1 cellular context compared by ENCODE assay signal in genomic region chr20:5749512-5750490, GRCh38.
TF ChIP-seq lines count a peak whose summit lies in the region.

A gene with protein sequence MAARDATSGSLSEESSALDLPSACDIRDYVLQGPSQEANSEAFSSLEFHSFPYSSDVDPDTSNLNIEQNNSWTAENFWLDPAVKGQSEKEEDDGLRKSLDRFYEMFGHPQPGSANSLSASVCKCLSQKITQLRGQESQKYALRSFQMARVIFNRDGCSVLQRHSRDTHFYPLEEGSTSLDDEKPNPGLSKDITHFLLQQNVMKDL (plus strand): TSS chr20:5750401. CDS start chr20:5772866, 22,465 bp downstream.

TF ChIP-seq in GM12878, 131 proteins besides CTCF, POLR2A, EP300 and RAD21 (continued from another document and continues in another):
- TF ChIP-seq BHLHE40 (IDR thresholded peaks at IDR 0.05; ENCODE audit: borderline replicate concordance in 1 of 2, low read depth in 2 of 2, low read length in 1 of 2) (no peak), EED (IDR thresholded peaks at IDR 0.05; ENCODE audit: low read depth) (no peak), BMI1 (IDR thresholded peaks at IDR 0.05; ENCODE audit: borderline replicate concordance) (no peak), STAT3 (IDR thresholded peaks at IDR 0.05; ENCODE audit: low read depth, low read length) (no peak), SIX5 (IDR thresholded peaks at IDR 0.05; ENCODE audit: low read depth, low read length, severe bottlenecking) (peak; percentile 89), CHD1 (IDR thresholded peaks at IDR 0.05; ENCODE audit: low read depth, low read length) (no peak), ZZZ3 (IDR thresholded peaks at IDR 0.05; ENCODE audit: control insufficient read depth, insufficient read length, low read depth) (no peak), EGR1 (IDR thresholded peaks at IDR 0.05; ENCODE audit: borderline replicate concordance in 1 of 2, low read depth in 2 of 2, low read length in 2 of 2) (no peak), USF2 (IDR thresholded peaks at IDR 0.05; ENCODE audit: borderline replicate concordance, low read depth, low read length) (no peak), USF1 (IDR thresholded peaks at IDR 0.05; ENCODE audit: borderline replicate concordance, extremely low read length, insufficient read depth, low read depth, low read length) (no peak), ASH2L (IDR thresholded peaks at IDR 0.05; ENCODE audit: borderline replicate concordance, low read depth) (no peak), ATF2 (IDR thresholded peaks at IDR 0.05; ENCODE audit: low read length) (no peak), BCL3 (IDR thresholded peaks at IDR 0.05; ENCODE audit: borderline replicate concordance, insufficient read depth, low read depth, low read length, poor library complexity, severe bottlenecking) (no peak), KLF5 (IDR thresholded peaks at IDR 0.05; ENCODE audit: partially characterized antibody) (no peak), POLR2AphosphoS5 (IDR thresholded peaks at IDR 0.05; ENCODE audit: low read length) (peak; percentile 74), NR2F1 (conservative IDR thresholded peaks at IDR 0.05) (no peak), KDM1A (IDR thresholded peaks at IDR 0.05; ENCODE audit: borderline replicate concordance) (no peak), ZBTB11 (CRISPR knock-in tag; IDR thresholded peaks at IDR 0.05) (no peak), NBN (IDR thresholded peaks at IDR 0.05) (0 out of 2 replicates have a peak, but pooled peaks have one; percentile 32), SRF (IDR thresholded peaks at IDR 0.05; ENCODE audit: low read depth in 2 of 2, low read length in 2 of 2) (peak; percentile 23 to 43; a peak in 2 of 4 replicates), MTA2 (IDR thresholded peaks at IDR 0.05; ENCODE audit: low read depth) (no peak), RCOR1 (conservative IDR thresholded peaks at IDR 0.05; ENCODE audit: low read depth, low read length) (no peak), FOS (IDR thresholded peaks at IDR 0.05; ENCODE audit: borderline replicate concordance, extremely low read depth, insufficient read length) (no peak), NRF1 (conservative IDR thresholded peaks at IDR 0.05; ENCODE audit: low read depth, low read length) (no peak), BCLAF1 (IDR thresholded peaks at IDR 0.05) (no peak), KAT2A (conservative IDR thresholded peaks at IDR 0.05; ENCODE audit: control insufficient read depth, low read depth, low read length) (no peak), ZNF24 (IDR thresholded peaks at IDR 0.05) (no peak), PBX3 (IDR thresholded peaks at IDR 0.05; ENCODE audit: insufficient replicate concordance, low read depth, low read length) (no peak)
- TF ChIP-seq, protein P1, sequence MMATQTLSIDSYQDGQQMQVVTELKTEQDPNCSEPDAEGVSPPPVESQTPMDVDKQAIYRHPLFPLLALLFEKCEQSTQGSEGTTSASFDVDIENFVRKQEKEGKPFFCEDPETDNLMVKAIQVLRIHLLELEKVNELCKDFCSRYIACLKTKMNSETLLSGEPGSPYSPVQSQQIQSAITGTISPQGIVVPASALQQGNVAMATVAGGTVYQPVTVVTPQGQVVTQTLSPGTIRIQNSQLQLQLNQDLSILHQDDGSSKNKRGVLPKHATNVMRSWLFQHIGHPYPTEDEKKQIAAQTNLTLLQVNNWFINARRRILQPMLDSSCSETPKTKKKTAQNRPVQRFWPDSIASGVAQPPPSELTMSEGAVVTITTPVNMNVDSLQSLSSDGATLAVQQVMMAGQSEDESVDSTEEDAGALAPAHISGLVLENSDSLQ (IDR thresholded peaks at IDR 0.05), result peak; percentile 66; the same call in 1 of the 2 replicates
- TF ChIP-seq, protein P2, sequence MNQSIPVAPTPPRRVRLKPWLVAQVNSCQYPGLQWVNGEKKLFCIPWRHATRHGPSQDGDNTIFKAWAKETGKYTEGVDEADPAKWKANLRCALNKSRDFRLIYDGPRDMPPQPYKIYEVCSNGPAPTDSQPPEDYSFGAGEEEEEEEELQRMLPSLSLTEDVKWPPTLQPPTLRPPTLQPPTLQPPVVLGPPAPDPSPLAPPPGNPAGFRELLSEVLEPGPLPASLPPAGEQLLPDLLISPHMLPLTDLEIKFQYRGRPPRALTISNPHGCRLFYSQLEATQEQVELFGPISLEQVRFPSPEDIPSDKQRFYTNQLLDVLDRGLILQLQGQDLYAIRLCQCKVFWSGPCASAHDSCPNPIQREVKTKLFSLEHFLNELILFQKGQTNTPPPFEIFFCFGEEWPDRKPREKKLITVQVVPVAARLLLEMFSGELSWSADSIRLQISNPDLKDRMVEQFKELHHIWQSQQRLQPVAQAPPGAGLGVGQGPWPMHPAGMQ (IDR thresholded peaks at IDR 0.05; ENCODE audit: borderline replicate concordance), result no peak
- TF ChIP-seq, protein P3, sequence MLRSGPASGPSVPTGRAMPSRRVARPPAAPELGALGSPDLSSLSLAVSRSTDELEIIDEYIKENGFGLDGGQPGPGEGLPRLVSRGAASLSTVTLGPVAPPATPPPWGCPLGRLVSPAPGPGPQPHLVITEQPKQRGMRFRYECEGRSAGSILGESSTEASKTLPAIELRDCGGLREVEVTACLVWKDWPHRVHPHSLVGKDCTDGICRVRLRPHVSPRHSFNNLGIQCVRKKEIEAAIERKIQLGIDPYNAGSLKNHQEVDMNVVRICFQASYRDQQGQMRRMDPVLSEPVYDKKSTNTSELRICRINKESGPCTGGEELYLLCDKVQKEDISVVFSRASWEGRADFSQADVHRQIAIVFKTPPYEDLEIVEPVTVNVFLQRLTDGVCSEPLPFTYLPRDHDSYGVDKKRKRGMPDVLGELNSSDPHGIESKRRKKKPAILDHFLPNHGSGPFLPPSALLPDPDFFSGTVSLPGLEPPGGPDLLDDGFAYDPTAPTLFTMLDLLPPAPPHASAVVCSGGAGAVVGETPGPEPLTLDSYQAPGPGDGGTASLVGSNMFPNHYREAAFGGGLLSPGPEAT (IDR thresholded peaks at IDR 0.05; ENCODE audit: low read depth), result no peak
- TF ChIP-seq, protein P4, sequence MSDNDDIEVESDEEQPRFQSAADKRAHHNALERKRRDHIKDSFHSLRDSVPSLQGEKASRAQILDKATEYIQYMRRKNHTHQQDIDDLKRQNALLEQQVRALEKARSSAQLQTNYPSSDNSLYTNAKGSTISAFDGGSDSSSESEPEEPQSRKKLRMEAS (IDR thresholded peaks at IDR 0.05; ENCODE audit: low read depth, low read length), result peak; percentile 62
- TF ChIP-seq, protein P5, sequence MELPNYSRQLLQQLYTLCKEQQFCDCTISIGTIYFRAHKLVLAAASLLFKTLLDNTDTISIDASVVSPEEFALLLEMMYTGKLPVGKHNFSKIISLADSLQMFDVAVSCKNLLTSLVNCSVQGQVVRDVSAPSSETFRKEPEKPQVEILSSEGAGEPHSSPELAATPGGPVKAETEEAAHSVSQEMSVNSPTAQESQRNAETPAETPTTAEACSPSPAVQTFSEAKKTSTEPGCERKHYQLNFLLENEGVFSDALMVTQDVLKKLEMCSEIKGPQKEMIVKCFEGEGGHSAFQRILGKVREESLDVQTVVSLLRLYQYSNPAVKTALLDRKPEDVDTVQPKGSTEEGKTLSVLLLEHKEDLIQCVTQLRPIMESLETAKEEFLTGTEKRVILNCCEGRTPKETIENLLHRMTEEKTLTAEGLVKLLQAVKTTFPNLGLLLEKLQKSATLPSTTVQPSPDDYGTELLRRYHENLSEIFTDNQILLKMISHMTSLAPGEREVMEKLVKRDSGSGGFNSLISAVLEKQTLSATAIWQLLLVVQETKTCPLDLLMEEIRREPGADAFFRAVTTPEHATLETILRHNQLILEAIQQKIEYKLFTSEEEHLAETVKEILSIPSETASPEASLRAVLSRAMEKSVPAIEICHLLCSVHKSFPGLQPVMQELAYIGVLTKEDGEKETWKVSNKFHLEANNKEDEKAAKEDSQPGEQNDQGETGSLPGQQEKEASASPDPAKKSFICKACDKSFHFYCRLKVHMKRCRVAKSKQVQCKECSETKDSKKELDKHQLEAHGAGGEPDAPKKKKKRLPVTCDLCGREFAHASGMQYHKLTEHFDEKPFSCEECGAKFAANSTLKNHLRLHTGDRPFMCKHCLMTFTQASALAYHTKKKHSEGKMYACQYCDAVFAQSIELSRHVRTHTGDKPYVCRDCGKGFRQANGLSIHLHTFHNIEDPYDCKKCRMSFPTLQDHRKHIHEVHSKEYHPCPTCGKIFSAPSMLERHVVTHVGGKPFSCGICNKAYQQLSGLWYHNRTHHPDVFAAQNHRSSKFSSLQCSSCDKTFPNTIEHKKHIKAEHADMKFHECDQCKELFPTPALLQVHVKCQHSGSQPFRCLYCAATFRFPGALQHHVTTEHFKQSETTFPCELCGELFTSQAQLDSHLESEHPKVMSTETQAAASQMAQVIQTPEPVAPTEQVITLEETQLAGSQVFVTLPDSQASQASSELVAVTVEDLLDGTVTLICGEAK (IDR thresholded peaks at IDR 0.05; ENCODE audit: borderline replicate concordance), result peak; percentile 87
